16 cellular contexts compared by ENCODE assay signal in the genomic region with DNA sequence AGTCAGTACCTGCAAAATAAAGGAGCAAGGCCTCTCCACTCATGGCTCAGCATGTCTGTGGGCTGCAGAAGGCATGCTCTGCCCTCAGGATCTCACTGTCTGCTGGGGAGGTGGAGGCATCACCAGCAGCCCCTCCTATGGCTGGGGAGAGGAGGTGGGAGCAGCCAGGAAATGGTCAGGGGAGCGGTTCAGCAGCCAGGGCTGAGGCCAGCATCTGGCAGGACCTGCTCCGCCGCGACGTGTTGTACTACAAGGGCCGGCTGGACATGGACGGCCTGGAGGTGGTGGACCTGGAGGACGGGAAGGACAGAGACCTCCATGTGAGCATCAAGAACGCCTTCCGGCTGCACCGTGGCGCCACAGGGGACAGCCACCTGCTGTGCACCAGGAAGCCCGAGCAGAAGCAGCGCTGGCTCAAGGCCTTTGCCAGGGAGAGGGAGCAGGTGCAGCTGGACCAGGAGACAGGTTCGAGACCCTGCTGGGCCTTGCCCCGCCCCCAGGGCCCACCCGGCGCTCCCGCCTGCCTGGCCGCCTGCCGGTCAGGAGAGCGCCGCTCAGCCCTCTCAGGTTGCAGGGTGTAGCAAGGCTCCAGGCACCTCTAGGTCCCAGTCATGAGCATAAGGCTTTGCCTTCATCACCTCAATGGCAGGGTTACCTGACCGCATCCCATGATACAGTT.
"Had no signal": no experiment of that assay in that cellular context is flagged by ENCODE, and none has a peak within 500 bp of the region (broad histone marks: within the 10 kb centered on the region; RNA-seq: fewer than 3 reads in every experiment).

No MANE protein-coding gene starts in this region.

- H3K4me3 ChIP-seq: esophagus squamous epithelium, thoracic aorta, vagina had no signal

- H3K4me1 ChIP-seq: parathyroid adenoma, vagina had no signal

- H3K27me3 Mint-ChIP-seq: activated CD4-positive, alpha-beta T cell treated with anti-CD3 and anti-CD28 coated beads, Interleukin-2, amount 10 ng/mL, durations not matched to agents 7 days and 5 days; activated naive CD8-positive, alpha-beta T cell had no signal

- H3K36me3 Mint-ChIP-seq: activated naive CD8-positive, alpha-beta T cell had no signal

- H3K4me3 Mint-ChIP-seq: activated B cell treated with CpG ODN at 0.5 μM for 24 hours; activated CD4-positive, alpha-beta T cell treated with anti-CD3 and anti-CD28 coated beads, Interleukin-2, amount 10 ng/mL, durations not matched to agents 7 days and 5 days; activated naive CD8-positive, alpha-beta T cell; memory B cell had no signal

- H3K9me3 Mint-ChIP-seq: activated B cell treated with CpG ODN at 0.5 μM for 24 hours; activated CD4-positive, alpha-beta T cell treated with anti-CD3 and anti-CD28 coated beads, Interleukin-2, amount 10 ng/mL, durations not matched to agents 7 days and 5 days; memory B cell had no signal

- DNase-seq: activated B cell treated with CpG ODN at 0.5 μM for 24 hours; activated CD4-positive, alpha-beta T cell treated with anti-CD3 and anti-CD28 coated beads, Interleukin-2, amount 10 ng/mL, durations not matched to agents 7 days and 5 days; activated effector memory CD4-positive, alpha-beta T cell treated with anti-CD3 and anti-CD28 coated beads, Interleukin-2, amount 50 U/mL, for 16 hours; activated T-cell treated with anti-CD3 and anti-CD28 coated beads for 4 hours; anterior cingulate cortex; cerebellar nuclear complex; esophagus squamous epithelium; foreskin fibroblast; small intestine; stimulated activated naive CD4-positive, alpha-beta T cell; T-helper 2 cell had no signal

- H3K27ac Mint-ChIP-seq: activated B cell treated with CpG ODN at 0.5 μM for 24 hours; activated naive CD8-positive, alpha-beta T cell; memory B cell had no signal

- H3K27me3 ChIP-seq: vagina had no signal

- H3K9me3 ChIP-seq: esophagus squamous epithelium, thoracic aorta, vagina had no signal

- H3K27ac ChIP-seq: esophagus squamous epithelium, parathyroid adenoma, thoracic aorta, vagina had no signal
